42 cellular contexts compared by ENCODE assay signal in genomic region chr15:65021475-65021874, GRCh38. TPM values are rescaled to one million over a fixed set of nuclear protein-coding genes. Genes with fewer than 3 reads are reported as not detected.
"Had no signal": no experiment of that assay in that cellular context is flagged by ENCODE, and none has a peak within 500 bp of the region (broad histone marks: within the 10 kb centered on the region; RNA-seq: fewer than 3 reads in every experiment).

No MANE protein-coding gene starts in this region.

- H3K4me1 Mint-ChIP-seq: activated naive CD4-positive, alpha-beta T cell treated with anti-CD3 and anti-CD28 coated beads, Interleukin-2, amount 10 ng/mL, durations not matched to agents 7 days and 5 days; activated naive CD4-positive, alpha-beta T cell treated with anti-CD3 and anti-CD28 coated beads, Interleukin-2, amount 50 U/mL, for 24 hours; activated naive CD8-positive, alpha-beta T cell treated with anti-CD3 and anti-CD28 coated beads, Interleukin-2, amount 10 ng/mL, durations not matched to agents 7 days and 5 days; activated T-helper 17 cell treated with anti-CD3 and anti-CD28 coated beads, Interleukin-2, amount 50 U/mL, for 72 hours; brain; central memory CD8-positive, alpha-beta T cell had no signal

- H3K27me3 ChIP-seq: adrenal gland, ascending aorta, body of pancreas, brain microvascular endothelial cell, breast epithelium, cardiac muscle cell had no signal

- H3K4me3 Mint-ChIP-seq: activated naive CD4-positive, alpha-beta T cell treated with anti-CD3 and anti-CD28 coated beads for 36 hours; activated naive CD4-positive, alpha-beta T cell treated with anti-CD3 and anti-CD28 coated beads, Interleukin-2, amount 10 ng/mL, durations not matched to agents 7 days and 5 days; activated naive CD4-positive, alpha-beta T cell treated with anti-CD3 and anti-CD28 coated beads, Interleukin-2, amount 50 U/mL, for 24 hours; activated naive CD8-positive, alpha-beta T cell; activated naive CD8-positive, alpha-beta T cell treated with anti-CD3 and anti-CD28 coated beads, Interleukin-2, amount 10 ng/mL, durations not matched to agents 7 days and 5 days; activated naive CD8-positive, alpha-beta T cell treated with anti-CD3 and anti-CD28 coated beads, Interleukin-2, amount 50 U/mL, for 24 hours; activated T-cell treated with anti-CD3 and anti-CD28 coated beads, Interleukin-2, amount 50 U/mL, for 24 hours; activated T-cell treated with anti-CD3 and anti-CD28 coated beads, Interleukin-2, amount 50 U/mL, for 4 hours; activated T-cell treated with anti-CD3 and anti-CD28 coated beads, Interleukin-2, amount 50 U/mL, for 72 hours; activated T-helper 1 cell treated with anti-CD3 and anti-CD28 coated beads, Interleukin-12 subunit alpha, Interleukin-12 subunit beta, Interleukin-2, Interleukin-4 antibody, amounts not matched to agents 30 ng/mL and 10 ng/mL and 1 ng/mL, durations not matched to agents 14 hours and 24 hours and 36 hours; activated T-helper 17 cell treated with anti-CD3 and anti-CD28 coated beads, Interleukin-2, amount 50 U/mL, for 72 hours; brain; central memory CD8-positive, alpha-beta T cell had no signal

- H3K4me1 ChIP-seq: adrenal gland, ascending aorta, body of pancreas, breast epithelium had no signal

- H3K4me3 ChIP-seq: adrenal gland, ascending aorta, body of pancreas, breast epithelium, cardiac muscle cell had no signal

- H3K9me3 ChIP-seq: adrenal gland, ascending aorta, body of pancreas, breast epithelium had no signal

- FAIRE-seq: astrocyte, bronchial epithelial cell had no signal

- ATAC-seq: activated naive CD4-positive, alpha-beta T cell treated with anti-CD3 and anti-CD28 coated beads, Interleukin-2, amount 50 U/mL, for 72 hours; activated naive CD8-positive, alpha-beta T cell treated with anti-CD3 and anti-CD28 coated beads, Interleukin-2, amount 50 U/mL, for 24 hours; activated T-cell treated with anti-CD3 and anti-CD28 coated beads, Interleukin-2, amount 50 U/mL, for 4 hours; activated T-cell treated with anti-CD3 and anti-CD28 coated beads, Interleukin-2, amount 50 U/mL, for 72 hours; activated T-helper 17 cell treated with anti-CD3 and anti-CD28 coated beads, Interleukin-2, amount 50 U/mL, for 72 hours; body of pancreas had no signal

- DNase-seq: activated effector memory CD4-positive, alpha-beta T cell treated with anti-CD3 and anti-CD28 coated beads, Interleukin-2, amount 50 U/mL, for 16 hours; activated effector memory CD4-positive, alpha-beta T cell treated with Interleukin-2 at 50 U/mL for 16 hours; activated gamma-delta T cell; activated gamma-delta T cell treated with Interleukin-2 at 50 U/mL for 16 hours; activated naive CD4-positive, alpha-beta T cell; activated naive CD4-positive, alpha-beta T cell treated with anti-CD3 and anti-CD28 coated beads for 36 hours; activated naive CD4-positive, alpha-beta T cell treated with anti-CD3 and anti-CD28 coated beads, Interleukin-2, amount 10 ng/mL, durations not matched to agents 7 days and 5 days; activated naive CD4-positive, alpha-beta T cell treated with anti-CD3 and anti-CD28 coated beads, Interleukin-2, amount 50 U/mL, for 16 hours; activated naive CD4-positive, alpha-beta T cell treated with Interleukin-2 at 50 U/mL for 16 hours; activated naive CD8-positive, alpha-beta T cell treated with anti-CD3 and anti-CD28 coated beads, Interleukin-2, amount 10 ng/mL, durations not matched to agents 7 days and 5 days; activated naive CD8-positive, alpha-beta T cell treated with anti-CD3 and anti-CD28 coated beads, Interleukin-2, amount 50 U/mL, for 24 hours; activated T-cell treated with anti-CD3 and anti-CD28 coated beads, Interleukin-2, amount 50 U/mL, for 1 hour; activated T-cell treated with anti-CD3 and anti-CD28 coated beads, Interleukin-2, amount 50 U/mL, for 24 hours; activated T-cell treated with anti-CD3 and anti-CD28 coated beads, Interleukin-2, amount 50 U/mL, for 4 hours; activated T-cell treated with anti-CD3 and anti-CD28 coated beads, Interleukin-2, amount 50 U/mL, for 48 hours; activated T-cell treated with anti-CD3 and anti-CD28 coated beads, Interleukin-2, amount 50 U/mL, for 72 hours; adrenal gland; amniotic stem cell; amygdala; anterior cingulate cortex; aorta; brain microvascular endothelial cell; caudate nucleus; central memory CD4-positive, alpha-beta T cell; cerebellar nuclear complex had no signal

- H3K27me3 Mint-ChIP-seq: activated naive CD4-positive, alpha-beta T cell treated with anti-CD3 and anti-CD28 coated beads, Interleukin-2, amount 10 ng/mL, durations not matched to agents 7 days and 5 days; activated naive CD4-positive, alpha-beta T cell treated with anti-CD3 and anti-CD28 coated beads, Interleukin-2, amount 50 U/mL, for 24 hours; activated naive CD8-positive, alpha-beta T cell; activated naive CD8-positive, alpha-beta T cell treated with anti-CD3 and anti-CD28 coated beads, Interleukin-2, amount 10 ng/mL, durations not matched to agents 7 days and 5 days; activated naive CD8-positive, alpha-beta T cell treated with anti-CD3 and anti-CD28 coated beads, Interleukin-2, amount 50 U/mL, for 24 hours; activated T-cell treated with anti-CD3 and anti-CD28 coated beads, Interleukin-2, amount 50 U/mL, for 24 hours; activated T-helper 17 cell treated with anti-CD3 and anti-CD28 coated beads, Interleukin-2, amount 50 U/mL, for 72 hours; brain; central memory CD8-positive, alpha-beta T cell had no signal

- H3K27ac ChIP-seq: adrenal gland, ascending aorta, body of pancreas, brain microvascular endothelial cell, breast epithelium, cardiac muscle cell had no signal

- H3K9me3 Mint-ChIP-seq: activated naive CD4-positive, alpha-beta T cell treated with anti-CD3 and anti-CD28 coated beads for 36 hours; activated naive CD4-positive, alpha-beta T cell treated with anti-CD3 and anti-CD28 coated beads, Interleukin-2, amount 10 ng/mL, durations not matched to agents 7 days and 5 days; activated naive CD4-positive, alpha-beta T cell treated with anti-CD3 and anti-CD28 coated beads, Interleukin-2, amount 50 U/mL, for 24 hours; activated naive CD4-positive, alpha-beta T cell treated with anti-CD3 and anti-CD28 coated beads, Interleukin-2, amount 50 U/mL, for 72 hours; activated naive CD8-positive, alpha-beta T cell treated with anti-CD3 and anti-CD28 coated beads, Interleukin-2, amount 10 ng/mL, durations not matched to agents 7 days and 5 days; activated naive CD8-positive, alpha-beta T cell treated with anti-CD3 and anti-CD28 coated beads, Interleukin-2, amount 50 U/mL, for 24 hours; activated T-cell treated with anti-CD3 and anti-CD28 coated beads, Interleukin-2, amount 50 U/mL, for 24 hours; activated T-cell treated with anti-CD3 and anti-CD28 coated beads, Interleukin-2, amount 50 U/mL, for 4 hours; activated T-cell treated with anti-CD3 and anti-CD28 coated beads, Interleukin-2, amount 50 U/mL, for 72 hours; activated T-helper 1 cell treated with anti-CD3 and anti-CD28 coated beads, Interleukin-12 subunit alpha, Interleukin-12 subunit beta, Interleukin-2, Interleukin-4 antibody, amounts not matched to agents 30 ng/mL and 10 ng/mL and 1 ng/mL, durations not matched to agents 14 hours and 24 hours and 36 hours; activated T-helper 17 cell treated with anti-CD3 and anti-CD28 coated beads, Interleukin-2, amount 50 U/mL, for 72 hours; activated T-helper 2 cell treated with anti-CD3 and anti-CD28 coated beads, Interferon-gamma antibody, Interleukin-2, Interleukin-4, amounts not matched to agents 10 μg/mL and 5 μg/mL and 100 μg/mL, durations not matched to agents 14 hours and 24 hours and 36 hours; brain; central memory CD8-positive, alpha-beta T cell had no signal

- H3K27ac Mint-ChIP-seq: activated naive CD4-positive, alpha-beta T cell treated with anti-CD3 and anti-CD28 coated beads for 36 hours; activated naive CD4-positive, alpha-beta T cell treated with anti-CD3 and anti-CD28 coated beads, Interleukin-2, amount 10 ng/mL, durations not matched to agents 7 days and 5 days; activated naive CD4-positive, alpha-beta T cell treated with anti-CD3 and anti-CD28 coated beads, Interleukin-2, amount 50 U/mL, for 24 hours; activated naive CD4-positive, alpha-beta T cell treated with anti-CD3 and anti-CD28 coated beads, Interleukin-2, amount 50 U/mL, for 72 hours; activated naive CD8-positive, alpha-beta T cell; activated naive CD8-positive, alpha-beta T cell treated with anti-CD3 and anti-CD28 coated beads, Interleukin-2, amount 10 ng/mL, durations not matched to agents 7 days and 5 days; activated naive CD8-positive, alpha-beta T cell treated with anti-CD3 and anti-CD28 coated beads, Interleukin-2, amount 50 U/mL, for 24 hours; activated T-cell treated with anti-CD3 and anti-CD28 coated beads, Interleukin-2, amount 50 U/mL, for 24 hours; activated T-cell treated with anti-CD3 and anti-CD28 coated beads, Interleukin-2, amount 50 U/mL, for 72 hours; activated T-helper 1 cell treated with anti-CD3 and anti-CD28 coated beads, Interleukin-12 subunit alpha, Interleukin-12 subunit beta, Interleukin-2, Interleukin-4 antibody, amounts not matched to agents 30 ng/mL and 10 ng/mL and 1 ng/mL, durations not matched to agents 14 hours and 24 hours and 36 hours; activated T-helper 17 cell treated with anti-CD3 and anti-CD28 coated beads, Interleukin-2, amount 50 U/mL, for 72 hours; activated T-helper 2 cell treated with anti-CD3 and anti-CD28 coated beads, Interferon-gamma antibody, Interleukin-2, Interleukin-4, amounts not matched to agents 10 μg/mL and 5 μg/mL and 100 μg/mL, durations not matched to agents 14 hours and 24 hours and 36 hours; brain had no signal

RNA-seq across cellular contexts. Expression of gene SLC51B, which starts 23.7 kb away (rescaled TPM):
- total RNA-seq: activated naive CD4-positive, alpha-beta T cell treated with anti-CD3 and anti-CD28 coated beads for 36 hours; activated naive CD4-positive, alpha-beta T cell treated with anti-CD3 and anti-CD28 coated beads, Interleukin-2, amount 50 U/mL, for 72 hours; activated naive CD8-positive, alpha-beta T cell treated with anti-CD3 and anti-CD28 coated beads, Interleukin-2, amount 10 ng/mL, durations not matched to agents 7 days and 5 days; activated T-cell treated with anti-CD3 and anti-CD28 coated beads, Interleukin-2, amount 50 U/mL, for 4 hours; activated T-cell treated with anti-CD3 and anti-CD28 coated beads, Interleukin-2, amount 50 U/mL, for 72 hours; activated T-helper 1 cell treated with anti-CD3 and anti-CD28 coated beads, Interleukin-12 subunit alpha, Interleukin-12 subunit beta, Interleukin-2, Interleukin-4 antibody, amounts not matched to agents 30 ng/mL and 10 ng/mL and 1 ng/mL, durations not matched to agents 14 hours and 24 hours and 36 hours; activated T-helper 17 cell treated with anti-CD3 and anti-CD28 coated beads, Interleukin-2, amount 50 U/mL, for 72 hours; activated T-helper 2 cell treated with anti-CD3 and anti-CD28 coated beads, Interferon-gamma antibody, Interleukin-2, Interleukin-4, amounts not matched to agents 10 μg/mL and 5 μg/mL and 100 μg/mL, durations not matched to agents 14 hours and 24 hours and 36 hours; aorta; ascending aorta; astrocyte; body of pancreas; breast epithelium; bronchial epithelial cell; cardiac muscle cell; cardiac septum; cerebellum; chondrocyte had no signal
- polyA plus RNA-seq: cardiac muscle cell had no signal

RNA-seq across cellular contexts. Expression of gene RASL12, which starts 46.3 kb away (rescaled TPM):
- total RNA-seq: activated naive CD4-positive, alpha-beta T cell treated with anti-CD3 and anti-CD28 coated beads for 36 hours; activated naive CD4-positive, alpha-beta T cell treated with anti-CD3 and anti-CD28 coated beads, Interleukin-2, amount 50 U/mL, for 72 hours; activated naive CD8-positive, alpha-beta T cell treated with anti-CD3 and anti-CD28 coated beads, Interleukin-2, amount 10 ng/mL, durations not matched to agents 7 days and 5 days; activated T-cell treated with anti-CD3 and anti-CD28 coated beads, Interleukin-2, amount 50 U/mL, for 4 hours; activated T-cell treated with anti-CD3 and anti-CD28 coated beads, Interleukin-2, amount 50 U/mL, for 72 hours; activated T-helper 1 cell treated with anti-CD3 and anti-CD28 coated beads, Interleukin-12 subunit alpha, Interleukin-12 subunit beta, Interleukin-2, Interleukin-4 antibody, amounts not matched to agents 30 ng/mL and 10 ng/mL and 1 ng/mL, durations not matched to agents 14 hours and 24 hours and 36 hours; activated T-helper 17 cell treated with anti-CD3 and anti-CD28 coated beads, Interleukin-2, amount 50 U/mL, for 72 hours; activated T-helper 2 cell treated with anti-CD3 and anti-CD28 coated beads, Interferon-gamma antibody, Interleukin-2, Interleukin-4, amounts not matched to agents 10 μg/mL and 5 μg/mL and 100 μg/mL, durations not matched to agents 14 hours and 24 hours and 36 hours; bronchial epithelial cell had no signal

RNA-seq across cellular contexts. Expression of gene KBTBD13, which starts 55.1 kb away (rescaled TPM):
- total RNA-seq: activated naive CD4-positive, alpha-beta T cell treated with anti-CD3 and anti-CD28 coated beads for 36 hours; activated naive CD4-positive, alpha-beta T cell treated with anti-CD3 and anti-CD28 coated beads, Interleukin-2, amount 50 U/mL, for 72 hours; activated naive CD8-positive, alpha-beta T cell treated with anti-CD3 and anti-CD28 coated beads, Interleukin-2, amount 10 ng/mL, durations not matched to agents 7 days and 5 days; activated T-cell treated with anti-CD3 and anti-CD28 coated beads, Interleukin-2, amount 50 U/mL, for 4 hours; activated T-cell treated with anti-CD3 and anti-CD28 coated beads, Interleukin-2, amount 50 U/mL, for 72 hours; activated T-helper 1 cell treated with anti-CD3 and anti-CD28 coated beads, Interleukin-12 subunit alpha, Interleukin-12 subunit beta, Interleukin-2, Interleukin-4 antibody, amounts not matched to agents 30 ng/mL and 10 ng/mL and 1 ng/mL, durations not matched to agents 14 hours and 24 hours and 36 hours; activated T-helper 17 cell treated with anti-CD3 and anti-CD28 coated beads, Interleukin-2, amount 50 U/mL, for 72 hours; activated T-helper 2 cell treated with anti-CD3 and anti-CD28 coated beads, Interferon-gamma antibody, Interleukin-2, Interleukin-4, amounts not matched to agents 10 μg/mL and 5 μg/mL and 100 μg/mL, durations not matched to agents 14 hours and 24 hours and 36 hours; adrenal gland; astrocyte; body of pancreas; bronchial epithelial cell; cerebellum; chondrocyte had no signal
- polyA plus RNA-seq: adrenal gland had no signal
